ENCODE assay signal across 1 cellular context in the genomic region with DNA sequence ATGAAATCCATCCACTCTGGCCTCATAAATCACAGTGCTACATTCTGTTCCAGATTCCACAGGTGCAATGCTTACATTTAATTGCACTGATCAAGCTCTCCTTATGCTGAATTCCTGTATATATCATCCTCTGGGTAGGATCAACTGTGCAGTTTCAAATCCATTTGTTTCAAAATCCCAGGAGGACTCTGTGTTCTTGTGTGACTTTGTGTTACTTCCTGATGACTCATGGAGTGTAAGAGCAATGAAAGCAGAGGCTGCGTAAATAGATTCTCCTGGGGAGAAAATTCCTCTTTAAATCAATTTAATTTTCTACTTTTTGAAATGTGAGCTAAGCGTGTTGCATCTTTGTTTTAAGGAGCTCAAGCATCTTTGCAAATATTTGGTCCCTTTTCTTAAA.
TF ChIP-seq lines count a peak whose summit lies in the region.

No MANE protein-coding gene starts in this region.

TF ChIP-seq in HCT116, 20 proteins besides CTCF, POLR2A, EP300 and RAD21 (continued from another document):
- TF ChIP-seq, protein P1, sequence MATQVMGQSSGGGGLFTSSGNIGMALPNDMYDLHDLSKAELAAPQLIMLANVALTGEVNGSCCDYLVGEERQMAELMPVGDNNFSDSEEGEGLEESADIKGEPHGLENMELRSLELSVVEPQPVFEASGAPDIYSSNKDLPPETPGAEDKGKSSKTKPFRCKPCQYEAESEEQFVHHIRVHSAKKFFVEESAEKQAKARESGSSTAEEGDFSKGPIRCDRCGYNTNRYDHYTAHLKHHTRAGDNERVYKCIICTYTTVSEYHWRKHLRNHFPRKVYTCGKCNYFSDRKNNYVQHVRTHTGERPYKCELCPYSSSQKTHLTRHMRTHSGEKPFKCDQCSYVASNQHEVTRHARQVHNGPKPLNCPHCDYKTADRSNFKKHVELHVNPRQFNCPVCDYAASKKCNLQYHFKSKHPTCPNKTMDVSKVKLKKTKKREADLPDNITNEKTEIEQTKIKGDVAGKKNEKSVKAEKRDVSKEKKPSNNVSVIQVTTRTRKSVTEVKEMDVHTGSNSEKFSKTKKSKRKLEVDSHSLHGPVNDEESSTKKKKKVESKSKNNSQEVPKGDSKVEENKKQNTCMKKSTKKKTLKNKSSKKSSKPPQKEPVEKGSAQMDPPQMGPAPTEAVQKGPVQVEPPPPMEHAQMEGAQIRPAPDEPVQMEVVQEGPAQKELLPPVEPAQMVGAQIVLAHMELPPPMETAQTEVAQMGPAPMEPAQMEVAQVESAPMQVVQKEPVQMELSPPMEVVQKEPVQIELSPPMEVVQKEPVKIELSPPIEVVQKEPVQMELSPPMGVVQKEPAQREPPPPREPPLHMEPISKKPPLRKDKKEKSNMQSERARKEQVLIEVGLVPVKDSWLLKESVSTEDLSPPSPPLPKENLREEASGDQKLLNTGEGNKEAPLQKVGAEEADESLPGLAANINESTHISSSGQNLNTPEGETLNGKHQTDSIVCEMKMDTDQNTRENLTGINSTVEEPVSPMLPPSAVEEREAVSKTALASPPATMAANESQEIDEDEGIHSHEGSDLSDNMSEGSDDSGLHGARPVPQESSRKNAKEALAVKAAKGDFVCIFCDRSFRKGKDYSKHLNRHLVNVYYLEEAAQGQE (IDR thresholded peaks at IDR 0.05; ENCODE audit: low read depth) = no peak
- TF ChIP-seq JUND (IDR thresholded peaks at IDR 0.05) (peak; percentile 60; the same call in 1 of the 2 replicates), YY1 (IDR thresholded peaks at IDR 0.05; ENCODE audit: extremely low read depth, insufficient replicate concordance, low read depth, low read length) (no peak), TCF7L2 (IDR thresholded peaks at IDR 0.05; ENCODE audit: borderline replicate concordance, extremely low read depth, insufficient read depth, insufficient read length) (peak; percentile 27), CBX3 (IDR thresholded peaks at IDR 0.05; ENCODE audit: low read depth) (peak; percentile 55; the same call in 1 of the 2 replicates), ZFX (IDR thresholded peaks at IDR 0.05) (no peak), POLR2AphosphoS5 (IDR thresholded peaks at IDR 0.05; ENCODE audit: low read depth, low read length) (no peak), CEBPB (IDR thresholded peaks at IDR 0.05; ENCODE audit: low read depth) (peak; percentile 46; the same call in 1 of the 2 replicates), SP1 (IDR thresholded peaks at IDR 0.05; ENCODE audit: low read depth) (peak; percentile 40; the same call in 1 of the 2 replicates), EZH2 (IDR thresholded peaks at IDR 0.05) (no peak), FOSL1 (IDR thresholded peaks at IDR 0.05; ENCODE audit: low read depth) (peak; percentile 69), ZNF274 (IDR thresholded peaks at IDR 0.05; ENCODE audit: low read depth, low read length) (no peak)
- TF ChIP-seq, protein P2, sequence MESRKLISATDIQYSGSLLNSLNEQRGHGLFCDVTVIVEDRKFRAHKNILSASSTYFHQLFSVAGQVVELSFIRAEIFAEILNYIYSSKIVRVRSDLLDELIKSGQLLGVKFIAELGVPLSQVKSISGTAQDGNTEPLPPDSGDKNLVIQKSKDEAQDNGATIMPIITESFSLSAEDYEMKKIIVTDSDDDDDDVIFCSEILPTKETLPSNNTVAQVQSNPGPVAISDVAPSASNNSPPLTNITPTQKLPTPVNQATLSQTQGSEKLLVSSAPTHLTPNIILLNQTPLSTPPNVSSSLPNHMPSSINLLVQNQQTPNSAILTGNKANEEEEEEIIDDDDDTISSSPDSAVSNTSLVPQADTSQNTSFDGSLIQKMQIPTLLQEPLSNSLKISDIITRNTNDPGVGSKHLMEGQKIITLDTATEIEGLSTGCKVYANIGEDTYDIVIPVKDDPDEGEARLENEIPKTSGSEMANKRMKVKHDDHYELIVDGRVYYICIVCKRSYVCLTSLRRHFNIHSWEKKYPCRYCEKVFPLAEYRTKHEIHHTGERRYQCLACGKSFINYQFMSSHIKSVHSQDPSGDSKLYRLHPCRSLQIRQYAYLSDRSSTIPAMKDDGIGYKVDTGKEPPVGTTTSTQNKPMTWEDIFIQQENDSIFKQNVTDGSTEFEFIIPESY (IDR thresholded peaks at IDR 0.05; ENCODE audit: extremely low read depth, insufficient replicate concordance, low read length) = no peak
